Comparison of ENCODE assay signal across 28 cellular contexts in the genomic region with DNA sequence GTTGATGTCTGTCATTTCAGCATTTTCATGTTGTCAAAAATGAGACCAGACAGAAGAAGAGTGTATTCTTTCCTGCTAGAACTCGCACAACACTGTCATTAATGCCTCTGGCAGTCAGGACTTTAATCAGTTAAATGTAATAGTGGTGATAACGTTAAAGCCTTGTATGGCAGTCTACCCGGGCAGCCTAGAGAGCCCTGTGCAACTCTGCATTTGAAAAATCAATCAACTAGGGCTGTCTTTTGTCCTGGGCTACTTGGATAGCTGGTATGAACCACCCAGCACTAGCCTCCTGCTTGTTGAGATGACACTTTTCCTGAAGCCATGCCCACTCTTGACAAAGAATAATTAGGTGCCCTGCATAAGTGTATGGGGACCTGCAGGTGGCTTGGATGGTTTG.
"Had no signal": no experiment of that assay in that cellular context is flagged by ENCODE, and none has a peak within 500 bp of the region (broad histone marks: within the 10 kb centered on the region; RNA-seq: fewer than 3 reads in every experiment).

No MANE protein-coding gene starts in this region.

- H3K9me3 ChIP-seq: colonic mucosa had no signal

- ATAC-seq: effector memory CD8-positive, alpha-beta T cell; esophagus mucosa; foreskin keratinocyte; gastroesophageal sphincter; heart left ventricle; left colon; left lung; left ventricle myocardium superior; lower lobe of right lung; mucosa of descending colon had no signal

- H3K4me3 Mint-ChIP-seq: dendritic cell treated with granulocyte-macrophage colony-stimulating factor and Interleukin-4, amounts not matched to agents 40 ng/mL and 50 ng/mL, for 4 days; effector memory CD8-positive, alpha-beta T cell; endodermal cell; immature natural killer cell; mesothelial cell of epicardium had no signal

- FAIRE-seq: endometrium, frontal cortex, kidney had no signal

- H3K27ac ChIP-seq: colonic mucosa, epithelial cell of prostate, foreskin keratinocyte, gastroesophageal sphincter, heart left ventricle, hepatocyte, left lung, lower lobe of right lung had no signal

- H3K4me2 ChIP-seq: hepatocyte had no signal

- H2AFZ ChIP-seq: hepatocyte had no signal

- H3K27ac Mint-ChIP-seq: dendritic cell treated with granulocyte-macrophage colony-stimulating factor and Interleukin-4, amounts not matched to agents 40 ng/mL and 50 ng/mL, for 4 days; effector memory CD8-positive, alpha-beta T cell; endodermal cell; immature natural killer cell; mesothelial cell of epicardium had no signal

- H3K27me3 Mint-ChIP-seq: dendritic cell treated with granulocyte-macrophage colony-stimulating factor and Interleukin-4, amounts not matched to agents 40 ng/mL and 50 ng/mL, for 4 days; effector memory CD8-positive, alpha-beta T cell had no signal

- H3K4me1 Mint-ChIP-seq: endodermal cell, mesothelial cell of epicardium had no signal

- H3K4me3 ChIP-seq: colonic mucosa, gastroesophageal sphincter, heart left ventricle, hepatocyte, left lung, lower lobe of right lung, mucosa of descending colon had no signal

- H3K36me3 ChIP-seq: colonic mucosa, gastroesophageal sphincter, heart left ventricle, left lung, lower lobe of right lung had no signal

- DNase-seq: cerebellar nuclear complex; colonic mucosa; cortex of kidney; effector CD8-positive, alpha-beta T cell; effector memory CD8-positive, alpha-beta T cell; endodermal cell; erythroblast; foreskin keratinocyte; heart left ventricle; hypothalamus; immature natural killer cell; islet precursor cell; kidney; kidney glomerular epithelial cell; left colon; left lung; left ventricle myocardium superior; lower lobe of right lung; mesenchymal stem cell; mucosa of descending colon had no signal

- H3K4me1 ChIP-seq: colonic mucosa, foreskin keratinocyte, gastroesophageal sphincter, left lung, lower lobe of right lung had no signal

- H3K27me3 ChIP-seq: colonic mucosa, gastroesophageal sphincter, heart left ventricle, hepatocyte, left lung had no signal
